37 cellular contexts compared by ENCODE assay signal in the genomic region with DNA sequence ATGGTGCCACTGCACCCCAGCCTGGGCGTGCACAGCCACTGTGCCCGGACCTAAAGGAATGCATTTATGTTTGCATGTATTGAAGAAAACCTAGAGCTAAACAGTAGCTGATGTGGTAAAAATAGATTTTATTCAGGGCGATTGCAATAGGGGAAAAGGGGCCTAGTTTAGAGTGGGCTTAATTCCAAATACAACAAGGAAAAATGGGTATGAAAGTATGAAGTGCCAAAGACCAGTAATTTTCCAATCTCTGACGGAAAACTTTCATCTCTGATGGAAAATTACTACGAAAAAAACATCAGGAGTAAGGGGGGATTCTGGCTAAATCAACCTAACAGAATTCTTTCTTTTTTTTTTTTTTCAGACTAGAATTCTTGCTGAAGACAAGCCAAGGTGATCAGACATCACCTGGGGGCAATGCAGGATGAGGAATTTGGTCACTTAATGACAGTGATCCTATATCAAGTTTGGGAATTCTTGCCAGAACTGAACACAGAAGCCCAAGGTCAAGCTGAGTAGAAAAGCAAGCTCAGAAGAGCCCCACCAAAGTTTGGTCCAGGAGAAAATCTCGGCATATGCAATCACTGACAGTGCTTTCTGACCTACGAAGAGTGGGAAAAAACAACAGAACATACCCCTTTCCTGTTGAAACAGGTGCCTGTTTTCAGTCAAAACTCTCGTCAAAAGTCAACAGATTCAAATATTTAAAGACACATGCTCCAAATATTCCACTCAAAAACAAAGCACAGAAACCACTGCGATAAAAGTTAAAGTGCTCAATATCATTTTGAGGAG. TPM values are rescaled to one million over a fixed set of nuclear protein-coding genes. Genes with fewer than 3 reads are reported as not detected.
"Had no signal": no experiment of that assay in that cellular context is flagged by ENCODE, and none has a peak within 500 bp of the region (broad histone marks: within the 10 kb centered on the region; RNA-seq: fewer than 3 reads in every experiment).

No MANE protein-coding gene starts in this region.

- H3K9me3 ChIP-seq: MG63, SJCRH30 had no signal

- H3K27ac ChIP-seq: brain microvascular endothelial cell, SJCRH30, SK-N-MC had no signal

- H3K36me3 Mint-ChIP-seq: activated CD4-positive, alpha-beta memory T cell treated with anti-CD3 and anti-CD28 coated beads for 36 hours; activated CD8-positive, alpha-beta memory T cell treated with anti-CD3 and anti-CD28 coated beads, Interleukin-2, amount 10 ng/mL, durations not matched to agents 7 days and 5 days; activated naive CD8-positive, alpha-beta T cell treated with anti-CD3 and anti-CD28 coated beads for 36 hours had no signal

- H3K4me3 Mint-ChIP-seq: activated CD4-positive, alpha-beta memory T cell treated with anti-CD3 and anti-CD28 coated beads for 36 hours; activated CD8-positive, alpha-beta memory T cell treated with anti-CD3 and anti-CD28 coated beads, Interleukin-2, amount 10 ng/mL, durations not matched to agents 7 days and 5 days; activated naive CD8-positive, alpha-beta T cell treated with anti-CD3 and anti-CD28 coated beads for 36 hours; activated T-helper 17 cell treated with anti-CD3 and anti-CD28 coated beads, Interleukin-2, amount 50 U/mL, for 72 hours had no signal

- H3K36me3 ChIP-seq: brain microvascular endothelial cell, MG63, SJCRH30 had no signal

- H3K27me3 ChIP-seq: brain microvascular endothelial cell, MG63 had no signal

- H3K27ac Mint-ChIP-seq: activated CD4-positive, alpha-beta memory T cell treated with anti-CD3 and anti-CD28 coated beads for 36 hours; activated CD8-positive, alpha-beta memory T cell treated with anti-CD3 and anti-CD28 coated beads, Interleukin-2, amount 10 ng/mL, durations not matched to agents 7 days and 5 days; activated naive CD8-positive, alpha-beta T cell treated with anti-CD3 and anti-CD28 coated beads for 36 hours; activated T-helper 17 cell treated with anti-CD3 and anti-CD28 coated beads, Interleukin-2, amount 50 U/mL, for 72 hours had no signal

- ATAC-seq: activated CD8-positive, alpha-beta memory T cell treated with anti-CD3 and anti-CD28 coated beads, Interleukin-2, amount 10 ng/mL, durations not matched to agents 7 days and 5 days; activated T-helper 17 cell treated with anti-CD3 and anti-CD28 coated beads, Interleukin-2, amount 50 U/mL, for 72 hours; K562; Panc1 had no signal

- H3K4me1 ChIP-seq: SJCRH30 had no signal

- DNase-seq: activated CD4-positive, alpha-beta memory T cell treated with anti-CD3 and anti-CD28 coated beads for 36 hours; activated CD4-positive, alpha-beta T cell treated with anti-CD3 and anti-CD28 coated beads for 4 hours; activated CD4-positive, alpha-beta T cell treated with anti-CD3 and anti-CD28 coated beads, Interleukin-2, amount 50 U/mL, for 1 hour; activated CD4-positive, CD25-positive, alpha-beta regulatory T cell treated with anti-CD3 and anti-CD28 coated beads, Interleukin-2, amount 50 U/mL, for 72 hours; activated CD8-positive, alpha-beta memory T cell treated with anti-CD3 and anti-CD28 coated beads for 24 hours; activated CD8-positive, alpha-beta memory T cell treated with anti-CD3 and anti-CD28 coated beads, Interleukin-2, amount 10 ng/mL, durations not matched to agents 7 days and 5 days; activated CD8-positive, alpha-beta memory T cell treated with anti-CD3 and anti-CD28 coated beads, Interleukin-2, amount 50 U/mL, for 48 hours; activated effector memory CD4-positive, alpha-beta T cell treated with anti-CD3 and anti-CD28 coated beads, Interleukin-2, amount 50 U/mL, for 16 hours; activated naive CD4-positive, alpha-beta T cell; activated naive CD4-positive, alpha-beta T cell treated with anti-CD3 and anti-CD28 coated beads, Interleukin-2, amount 50 U/mL, for 16 hours; activated naive CD8-positive, alpha-beta T cell treated with anti-CD3 and anti-CD28 coated beads for 36 hours; activated T-cell treated with anti-CD3 and anti-CD28 coated beads, Interleukin-2, amount 50 U/mL, for 48 hours; amniotic stem cell; aorta; brain microvascular endothelial cell; central memory CD4-positive, alpha-beta T cell; MG63; NCI-H1048; NCI-H1436 treated with DMSO at 0.1 percent for 48 hours; NCI-H1694 treated with DMSO at 0.1 percent for 48 hours; NCI-H2029; NCI-H345; NCI-H524 treated with DMSO at 0.1 percent for 48 hours; NK-92 treated with Interleukin-12 subunit alpha and Interleukin-12 subunit beta, amount 100 ng/mL, for 24 hours; OCI-M1; SHP77; SJCRH30; T1000 had no signal

- H3K4me3 ChIP-seq: K562, MG63, SJCRH30, SK-N-MC had no signal

- FAIRE-seq: K562 had no signal

- H3K9me3 Mint-ChIP-seq: activated CD4-positive, alpha-beta memory T cell treated with anti-CD3 and anti-CD28 coated beads for 36 hours; activated naive CD8-positive, alpha-beta T cell treated with anti-CD3 and anti-CD28 coated beads for 36 hours; activated T-helper 17 cell treated with anti-CD3 and anti-CD28 coated beads, Interleukin-2, amount 50 U/mL, for 72 hours had no signal

RNA-seq across cellular contexts. Expression of a gene that starts 13.7 kb away (rescaled TPM):
- total RNA-seq: activated CD4-positive, alpha-beta memory T cell treated with anti-CD3 and anti-CD28 coated beads for 36 hours; activated CD8-positive, alpha-beta memory T cell treated with anti-CD3 and anti-CD28 coated beads, Interleukin-2, amount 10 ng/mL, durations not matched to agents 7 days and 5 days; activated naive CD8-positive, alpha-beta T cell treated with anti-CD3 and anti-CD28 coated beads for 36 hours; activated T-helper 17 cell treated with anti-CD3 and anti-CD28 coated beads, Interleukin-2, amount 50 U/mL, for 72 hours; aorta; cerebellum; K562; NCI-H460; RPMI7951; SJCRH30; T-helper 1 cell treated with Interleukin-12 subunit alpha and Interleukin-12 subunit beta and Interleukin-4 antibody, amounts not matched to agents 30 ng/mL and 1 ng/mL, for 36 hours; T-helper 2 cell treated with Interferon-gamma antibody and Interleukin-4, amounts not matched to agents 100 ng/mL and 5 ng/mL, for 36 hours had no signal
- polyA plus RNA-seq: K562 had no signal

RNA-seq across cellular contexts. Expression of a gene that starts 16.1 kb away (rescaled TPM):
- total RNA-seq: activated CD4-positive, alpha-beta memory T cell treated with anti-CD3 and anti-CD28 coated beads for 36 hours; activated CD8-positive, alpha-beta memory T cell treated with anti-CD3 and anti-CD28 coated beads, Interleukin-2, amount 10 ng/mL, durations not matched to agents 7 days and 5 days; activated naive CD8-positive, alpha-beta T cell treated with anti-CD3 and anti-CD28 coated beads for 36 hours; activated T-helper 17 cell treated with anti-CD3 and anti-CD28 coated beads, Interleukin-2, amount 50 U/mL, for 72 hours; cerebellum; K562; NCI-H460; RPMI7951; SJCRH30; T-helper 1 cell treated with Interleukin-12 subunit alpha and Interleukin-12 subunit beta and Interleukin-4 antibody, amounts not matched to agents 30 ng/mL and 1 ng/mL, for 36 hours; T-helper 2 cell treated with Interferon-gamma antibody and Interleukin-4, amounts not matched to agents 100 ng/mL and 5 ng/mL, for 36 hours had no signal
- polyA plus RNA-seq: aorta, K562 had no signal

RNA-seq across cellular contexts. Expression of a gene that starts 31.8 kb away (rescaled TPM):
- total RNA-seq: activated CD4-positive, alpha-beta memory T cell treated with anti-CD3 and anti-CD28 coated beads for 36 hours; activated CD8-positive, alpha-beta memory T cell treated with anti-CD3 and anti-CD28 coated beads, Interleukin-2, amount 10 ng/mL, durations not matched to agents 7 days and 5 days; activated naive CD8-positive, alpha-beta T cell treated with anti-CD3 and anti-CD28 coated beads for 36 hours; activated T-helper 17 cell treated with anti-CD3 and anti-CD28 coated beads, Interleukin-2, amount 50 U/mL, for 72 hours; aorta; cerebellum; K562; NCI-H460; RPMI7951; SJCRH30; T-helper 1 cell treated with Interleukin-12 subunit alpha and Interleukin-12 subunit beta and Interleukin-4 antibody, amounts not matched to agents 30 ng/mL and 1 ng/mL, for 36 hours; T-helper 2 cell treated with Interferon-gamma antibody and Interleukin-4, amounts not matched to agents 100 ng/mL and 5 ng/mL, for 36 hours had no signal
- polyA plus RNA-seq: aorta, K562 had no signal
